ENCODE assay signal across 8 cellular contexts in genomic region chr2:119225084-119225864, GRCh38. TPM values are rescaled to one million over a fixed set of nuclear protein-coding genes. Genes with fewer than 3 reads are reported as not detected.
DNase-seq lines count a peak whose midpoint lies in the region; ATAC-seq and TF ChIP-seq lines count a peak whose summit lies in the region.
"Had no signal": no experiment of that assay in that cellular context is flagged by ENCODE, and none has a peak within 500 bp of the region (broad histone marks: within the 10 kb centered on the region; RNA-seq: fewer than 3 reads in every experiment).

No MANE protein-coding gene starts in this region.

- no peak overlapping the region for H2BK20ac ChIP-seq in H9 (ENCODE audit: low read depth, low read length, poor library complexity, severe bottlenecking)

- H4K5ac ChIP-seq in H9 (ENCODE audit: insufficient read length, low read depth, low read length): no peak overlapping the region

- H3K4me1 ChIP-seq in Caco-2 (peaks cover 25% of the 10 kb centered on the region), H9 (ENCODE audit: insufficient read depth, low read length) (peaks cover 8% of the 10 kb centered on the region; the same call in 1 of the 2 replicates), mucosa of stomach (ENCODE audit: control insufficient read depth, insufficient read depth, low read length) (peaks cover 44% of the 10 kb centered on the region), foreskin keratinocyte (no peaks in the 10 kb centered on the region)

- H3K27ac Mint-ChIP-seq in Caco-2 (ENCODE audit: unreplicated experiment) (no peak overlapping the region), H9 (peak overlapping the region in 1 of 3 experiments; percentile 49; a peak in 1 of 7 replicates), activated B cell treated with CpG ODN at 0.5 μM for 24 hours (no peak overlapping the region)

- H3K4me3 Mint-ChIP-seq in Caco-2 (ENCODE audit: unreplicated experiment): peak overlapping the region; percentile 68
- peak overlapping the region; percentile 57 to 62; a peak in 2 of 5 replicates for H3K4me3 Mint-ChIP-seq in H9
- peak overlapping the region; percentile 33 for H3K4me3 Mint-ChIP-seq in activated B cell treated with CpG ODN at 0.5 μM for 24 hours

- H3K23ac ChIP-seq in H9 (ENCODE audit: insufficient read length, low read depth, low read length): no peak overlapping the region

- H2AK5ac ChIP-seq in H9 (ENCODE audit: insufficient read length, low read length): no peak overlapping the region

- H3K4me1 Mint-ChIP-seq in Caco-2 (ENCODE audit: low read depth, unreplicated experiment): no peaks in the 10 kb centered on the region
- peaks cover 39 to 42% of the 10 kb centered on the region in 2 experiments for H3K4me1 Mint-ChIP-seq in H9
- peaks cover 4% of the 10 kb centered on the region for H3K4me1 Mint-ChIP-seq in activated B cell treated with CpG ODN at 0.5 μM for 24 hours

- H2BK15ac ChIP-seq in H9 (ENCODE audit: low read depth, low read length): no peak overlapping the region

- H2BK12ac ChIP-seq in H9 (ENCODE audit: insufficient read length, low read depth, low read length): no peak overlapping the region

- no peaks in the 10 kb centered on the region for H3K79me1 ChIP-seq in H9 (ENCODE audit: insufficient read depth, low read depth, low read length, poor library complexity, severe bottlenecking)

- TF ChIP-seq CTCF in Caco-2 (IDR thresholded peaks at IDR 0.05; ENCODE audit: insufficient read depth in 1 of 2, low read depth in 1 of 2, low read length in 1 of 2, severe bottlenecking in 1 of 2, unreplicated experiment in 1 of 2): peak in 1 of 2 experiments; percentile 21
- no peak; the same call in 2 of the 3 replicates for TF ChIP-seq CTCF in H9 (conservative IDR thresholded peaks at IDR 0.05)
- no peak for TF ChIP-seq CTCF in activated B cell treated with CpG ODN at 0.5 μM for 24 hours (IDR thresholded peaks at IDR 0.05)
- TF ChIP-seq CTCF in foreskin keratinocyte (conservative IDR thresholded peaks at IDR 0.05): no peak

- no peak overlapping the region for H2BK5ac ChIP-seq in H9 (ENCODE audit: insufficient read length, low read length)

- ATAC-seq in activated B cell treated with CpG ODN at 0.5 μM for 24 hours (ENCODE audit: low read depth) (peak; percentile 25), HG03565 (IDR thresholded peaks at IDR 0.05; ENCODE audit: unreplicated experiment) (no peak), GM19455 (IDR thresholded peaks at IDR 0.05; ENCODE audit: unreplicated experiment) (no peak), foreskin keratinocyte (no peak)

- no CpG with 5 or more reads among the region's 7 CpGs for WGBS in H9 (ENCODE audit: extremely low coverage, insufficient read length, low lambda C conversion rate)

- H3K79me2 ChIP-seq in H9 (ENCODE audit: insufficient read depth, low read length): no peaks in the 10 kb centered on the region

- no peak overlapping the region for H3K4ac ChIP-seq in H9 (ENCODE audit: low read depth, low read length)

- H2BK120ac ChIP-seq in H9 (ENCODE audit: low read depth, low read length, poor library complexity, severe bottlenecking): no peak overlapping the region

- H3K27ac ChIP-seq in H9 (ENCODE audit: insufficient read length, low read depth, low read length) (no peak overlapping the region), foreskin keratinocyte (no peak overlapping the region)
- H3K27ac ChIP-seq: cardiac muscle cell had no signal

- H3K9me3 Mint-ChIP-seq in Caco-2 (ENCODE audit: unreplicated experiment): no peaks in the 10 kb centered on the region
- no peaks in the 10 kb centered on the region for H3K9me3 Mint-ChIP-seq in H9
- H3K9me3 Mint-ChIP-seq in activated B cell treated with CpG ODN at 0.5 μM for 24 hours: no peaks in the 10 kb centered on the region

- no peak overlapping the region for H2AFZ ChIP-seq in H9 (ENCODE audit: low read length)

- CTCF ChIA-PET in Caco-2 (lab: Charles Lee) (no interaction called here), activated B cell treated with CpG ODN at 0.5 μM for 24 hours (lab: Charles Lee) (no interaction called here)

- H3K9me3 ChIP-seq in Caco-2 (no peaks in the 10 kb centered on the region), H9 (ENCODE audit: control insufficient read depth, low read depth, low read length) (no peaks in the 10 kb centered on the region), mucosa of stomach (ENCODE audit: control insufficient read depth, low read length) (no peaks in the 10 kb centered on the region)

- DNase-seq in Caco-2 (no peak), H9 (no peak), activated B cell treated with CpG ODN at 0.5 μM for 24 hours (no peak), foreskin keratinocyte (no peak)

- H3K27me3 ChIP-seq in Caco-2 (replicated peaks; ENCODE audit: control insufficient read depth, insufficient read depth, low read length): no peaks in the 10 kb centered on the region
- H3K27me3 ChIP-seq in H9 (ENCODE audit: insufficient read depth, low read length): no peaks in the 10 kb centered on the region
- no peaks in the 10 kb centered on the region for H3K27me3 ChIP-seq in mucosa of stomach (ENCODE audit: control insufficient read depth, insufficient read depth, low read length)
- H3K27me3 ChIP-seq in foreskin keratinocyte: no peaks in the 10 kb centered on the region

- peaks cover 1% of the 10 kb centered on the region; the same call in 1 of the 2 replicates for H3K36me3 ChIP-seq in Caco-2 (ENCODE audit: control insufficient read depth, insufficient read depth, low read length)
- no peaks in the 10 kb centered on the region for H3K36me3 ChIP-seq in mucosa of stomach (ENCODE audit: control insufficient read depth, insufficient read depth, low read length)
- H3K36me3 ChIP-seq: cardiac muscle cell had no signal

- H3T11ph ChIP-seq in H9 (ENCODE audit: low read length): no peak overlapping the region

- H4K20me1 ChIP-seq in H9 (ENCODE audit: control insufficient read depth, insufficient read depth, insufficient read length): no peaks in the 10 kb centered on the region

- no peak overlapping the region for H3K18ac ChIP-seq in H9 (ENCODE audit: insufficient read length, low read depth, low read length)

- POLR2A ChIA-PET in Caco-2 (lab: Charles Lee): no interaction called here
- POLR2A ChIA-PET in activated B cell treated with CpG ODN at 0.5 μM for 24 hours (lab: Charles Lee): no interaction called here

- H3K4me3 ChIP-seq in Caco-2 (ENCODE audit: low read depth, low read length): no peak overlapping the region
- peak overlapping the region; percentile 51 for H3K4me3 ChIP-seq in mucosa of stomach (ENCODE audit: low read length)
- H3K4me3 ChIP-seq: cardiac muscle cell had no signal

- no peak overlapping the region for H4K91ac ChIP-seq in H9 (ENCODE audit: insufficient read length, low read depth, low read length)

- no TSS peak for BruUV-seq in Caco-2 (replicated peaks; lab: Mats Ljungman, UMichigan)

- no peak overlapping the region for H3K9ac ChIP-seq in H9 (ENCODE audit: extremely low read depth, insufficient read length, low read length)
- peak overlapping the region; percentile 68 for H3K9ac ChIP-seq in mucosa of stomach (ENCODE audit: low read length)

- H3K4me2 ChIP-seq in H9 (ENCODE audit: insufficient read depth, insufficient read length, low read length): no peak overlapping the region

- no peak overlapping the region for H3K56ac ChIP-seq in H9 (ENCODE audit: insufficient read length, low read depth, low read length)

- H4K8ac ChIP-seq in H9 (replicated peaks; ENCODE audit: insufficient read length, low read depth, low read length): no peak overlapping the region

- no peak overlapping the region for H3K14ac ChIP-seq in H9 (ENCODE audit: insufficient read depth, low read length)

- intact Hi-C loops in Caco-2 (cut with micrococcal nuclease; ENCODE audit: unreplicated experiment) (loop anchor here (2.0 kb wide), 1 partner anchor 34 kb away; no protein-coding TSS in a partner anchor), activated B cell treated with CpG ODN at 0.5 μM for 24 hours (cut with micrococcal nuclease) (loop anchor here (2.0 to 10.0 kb wide), 2 partner anchors 40 to 250 kb away; no protein-coding TSS in a partner anchor)

- H3K23me2 ChIP-seq in H9 (ENCODE audit: insufficient read length, low read depth, low read length, poor library complexity, severe bottlenecking): peaks cover 10% of the 10 kb centered on the region

- H3K27me3 Mint-ChIP-seq in Caco-2 (ENCODE audit: insufficient read depth, unreplicated experiment) (no peaks in the 10 kb centered on the region), H9 (ENCODE audit: low read depth) (peaks cover 18% of the 10 kb centered on the region), activated B cell treated with CpG ODN at 0.5 μM for 24 hours (peaks cover 19% of the 10 kb centered on the region)

- H3K36me3 Mint-ChIP-seq in Caco-2 (ENCODE audit: insufficient read depth, unreplicated experiment) (peaks cover 7% of the 10 kb centered on the region), H9 (ENCODE audit: insufficient read depth in 1 of 3, low read depth in 3 of 3) (peaks cover 0 to 5% (median 0%) of the 10 kb centered on the region in 3 experiments; a peak in 2 of 7 replicates), activated B cell treated with CpG ODN at 0.5 μM for 24 hours (ENCODE audit: low read depth) (no peaks in the 10 kb centered on the region)

RNA-seq across cellular contexts. Expression of gene STEAP3, which starts 1.6 kb away (rescaled TPM):
- total RNA-seq in Caco-2 (2022): 20.1 and 20.4 TPM in 2 replicates
- total RNA-seq in H9 (2021): 15.4 and 15.9 TPM in 2 replicates
- total RNA-seq in activated B cell treated with CpG ODN at 0.5 μM for 24 hours: 1.1 and 1.2 TPM in 2 replicates
- total RNA-seq in foreskin keratinocyte: 23.7 and 30.8 TPM in 2 replicates
- 16.5 and 21.0 TPM in 2 replicates for polyA plus RNA-seq in foreskin keratinocyte
